Comparison of ENCODE assay signal across 14 cellular contexts in genomic region chr14:79585845-79586244, GRCh38.
DNase-seq lines count a peak whose midpoint lies in the region; ATAC-seq and TF ChIP-seq lines count a peak whose summit lies in the region.
"Had no signal": no experiment of that assay in that cellular context is flagged by ENCODE, and none has a peak within 500 bp of the region (broad histone marks: within the 10 kb centered on the region; RNA-seq: fewer than 3 reads in every experiment).

No MANE protein-coding gene starts in this region.

- no peak overlapping the region for H3K4me3 Mint-ChIP-seq in brain
- H3K4me3 Mint-ChIP-seq: T-helper 17 cell had no signal

- no peaks in the 10 kb centered on the region for H3K9me3 ChIP-seq in left lung
- no peaks in the 10 kb centered on the region for H3K9me3 ChIP-seq in spleen
- H3K9me3 ChIP-seq: psoas muscle, testis had no signal

- H3K36me3 ChIP-seq in left lung (no peaks in the 10 kb centered on the region), spleen (no peaks in the 10 kb centered on the region)

- peaks cover 10% of the 10 kb centered on the region for H3K36me3 Mint-ChIP-seq in brain

- H3K4me1 ChIP-seq in left lung (no peaks in the 10 kb centered on the region), spleen (no peaks in the 10 kb centered on the region)
- H3K4me1 ChIP-seq: psoas muscle, testis had no signal

- no peaks in the 10 kb centered on the region for H3K27me3 Mint-ChIP-seq in brain
- H3K27me3 Mint-ChIP-seq: T-helper 17 cell had no signal

- no peaks in the 10 kb centered on the region for H3K27me3 ChIP-seq in left lung
- H3K27me3 ChIP-seq in spleen (replicated peaks in 1 of 7), result no peaks in the 10 kb centered on the region
- H3K27me3 ChIP-seq: testis had no signal

- peaks cover 52% of the 10 kb centered on the region for H3K4me1 Mint-ChIP-seq in brain
- H3K4me1 Mint-ChIP-seq: T-helper 17 cell had no signal

- TF ChIP-seq CTCF in brain (conservative IDR thresholded peaks at IDR 0.05), result no peak
- TF ChIP-seq CTCF in left lung (IDR thresholded peaks at IDR 0.05), result no peak
- no peak for TF ChIP-seq CTCF in spleen (IDR thresholded peaks at IDR 0.05 in 8 of 11, conservative IDR thresholded peaks at IDR 0.05 in 3 of 11)

- H3K27ac Mint-ChIP-seq in brain, result peak overlapping the region in 3 of 5 experiments; percentile 26 to 62 (median 36)
- H3K27ac Mint-ChIP-seq: T-helper 17 cell had no signal

- ATAC-seq in left lung (peak; percentile 53), GM18505 (IDR thresholded peaks at IDR 0.05; ENCODE audit: unreplicated experiment) (no peak), GM21825 (IDR thresholded peaks at IDR 0.05; ENCODE audit: unreplicated experiment) (no peak)
- ATAC-seq: psoas muscle, T-helper 17 cell had no signal

- H3K4me3 ChIP-seq in left lung (no peak overlapping the region), spleen (no peak overlapping the region)
- H3K4me3 ChIP-seq: psoas muscle, testis had no signal

- in situ Hi-C loops in ACHN (cut with HindIII; ENCODE audit: low pct_ligation_motif_present, low pct_unique_long_range_greater_than_20kb, low sequenced_read_pairs), result no loop called here

- WGBS in spleen, 5 donors, result 87 to 97% (median 88%) methylated on average over 4 of the region's 4 CpGs

- no peak for TF ChIP-seq POLR2A in spleen (IDR thresholded peaks at IDR 0.05)
- TF ChIP-seq POLR2A in GM18505 (IDR thresholded peaks at IDR 0.05; ENCODE audit: borderline replicate concordance, extremely low read depth, insufficient read depth, insufficient read length), result no peak

- DNase-seq in ACHN (peak; percentile 31), NCI-H2171 treated with DMSO at 0.1 percent for 48 hours (lab: John Stamatoyannopoulos, UW) (peak; percentile 80), left lung (no peak), spleen (no peak), ureter (ENCODE audit: low spot score) (no peak)
- DNase-seq: activated naive CD4-positive, alpha-beta T cell treated with anti-CD3 and anti-CD28 coated beads, Interleukin-2, amount 50 U/mL, for 16 hours; NCI-H187; psoas muscle; stimulated activated CD4-positive, alpha-beta T cell treated with anti-CD3 and anti-CD28 coated beads, Interleukin-2, amount 100 ng/mL, for 24 hours; T-helper 17 cell; testis had no signal

- H3K27ac ChIP-seq in left lung (no peak overlapping the region), spleen (no peak overlapping the region)
- H3K27ac ChIP-seq: psoas muscle, testis had no signal

- intact Hi-C loops in left lung (cut with DNase I) (no loop called here), spleen (cut with DNase I; ENCODE audit: low total_unique reads) (no loop called here)

- peaks cover 0 to 17% (median 4%) of the 10 kb centered on the region in 5 experiments for H3K9me3 Mint-ChIP-seq in brain

Comparison
In these comparisons a context has a peak if more than half of its experiments do, and no peak if none do; other contexts are left out.
1. DNase-seq: peak in ACHN (single experiment) and NCI-H2171 treated with DMSO at 0.1 percent for 48 hours (single experiment); none in left lung (0 of 2), spleen (single experiment) and ureter (single experiment).